Comparison of ENCODE assay signal across 21 cellular contexts in the genomic region with DNA sequence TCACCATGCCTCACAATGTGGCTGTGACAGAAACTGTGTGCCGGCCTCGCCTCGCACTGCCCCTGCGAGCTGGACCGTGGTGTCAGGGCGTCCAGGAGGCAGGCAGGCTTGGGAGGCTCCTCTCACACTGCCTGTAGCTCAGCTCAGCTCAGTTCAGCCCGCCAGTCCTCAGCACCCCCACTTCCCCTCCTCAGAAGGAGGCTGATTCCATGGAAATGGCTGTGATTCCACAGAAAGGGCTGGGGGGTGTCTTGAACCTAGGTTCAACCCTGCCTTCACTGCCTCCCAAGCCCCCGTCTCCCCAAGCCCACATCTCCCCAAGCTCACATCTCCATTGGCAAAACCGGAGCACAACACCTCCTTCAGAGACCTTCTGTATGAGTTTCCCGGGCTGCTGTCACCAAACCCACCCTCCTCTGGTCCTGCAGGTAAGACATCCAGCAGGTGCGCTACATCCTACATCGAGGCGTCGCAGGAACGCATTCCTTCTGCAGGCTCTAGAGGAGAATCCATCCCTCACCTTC.
"Had no signal": no experiment of that assay in that cellular context is flagged by ENCODE, and none has a peak within 500 bp of the region (broad histone marks: within the 10 kb centered on the region; RNA-seq: fewer than 3 reads in every experiment).

No MANE protein-coding gene starts in this region.

- H3K9me3 ChIP-seq: esophagus muscularis mucosa, gastrocnemius medialis, left ventricle myocardium inferior, vagina had no signal

- H3K4me3 Mint-ChIP-seq: dendritic cell treated with granulocyte-macrophage colony-stimulating factor and Interleukin-4, amounts not matched to agents 40 ng/mL and 50 ng/mL, for 4 days; effector memory CD8-positive, alpha-beta T cell; immature natural killer cell; naive B cell; nephron; stimulated activated naive B cell treated with anti-CD40 and anti-IgM and Interleukin-4, amounts not matched to agents 10 μg/mL and 1 μg/mL and 100 μg/mL, for 72 hours; stimulated activated naive CD8-positive, alpha-beta T cell treated with anti-CD3 and anti-CD28 coated beads, Interleukin-15, amount 100 ng/mL, for 72 hours had no signal

- H3K4me1 Mint-ChIP-seq: immature natural killer cell; nephron; stimulated activated naive B cell treated with anti-CD40 and anti-IgM and Interleukin-4, amounts not matched to agents 10 μg/mL and 1 μg/mL and 100 μg/mL, for 72 hours; stimulated activated naive CD8-positive, alpha-beta T cell treated with anti-CD3 and anti-CD28 coated beads, Interleukin-15, amount 100 ng/mL, for 72 hours had no signal

- H3K27me3 ChIP-seq: esophagus muscularis mucosa, gastrocnemius medialis, spleen, transverse colon, vagina had no signal

- DNase-seq: effector memory CD8-positive, alpha-beta T cell; gastrocnemius medialis; glutamatergic neuron; immature natural killer cell; left ventricle myocardium inferior; mesenchymal stem cell; naive B cell; spleen; stimulated activated CD4-positive, alpha-beta T cell treated with anti-CD3 and anti-CD28 coated beads, Interleukin-15, amount 100 ng/mL, for 24 hours; stimulated activated CD4-positive, alpha-beta T cell treated with anti-CD3 and anti-CD28 coated beads, Interleukin-1b, Interleukin-23, amount 100 ng/mL, for 48 hours; stimulated activated CD4-positive, alpha-beta T cell treated with anti-CD3 and anti-CD28 coated beads, Interleukin-4, amount 100 ng/mL, for 24 hours; stimulated activated naive B cell treated with anti-CD40 and anti-IgM and Interleukin-4, amounts not matched to agents 10 μg/mL and 1 μg/mL and 100 μg/mL, for 72 hours; stimulated activated naive CD8-positive, alpha-beta T cell treated with anti-CD3 and anti-CD28 coated beads, Interleukin-15, amount 100 ng/mL, for 72 hours; transverse colon had no signal

- H3K4me1 ChIP-seq: esophagus muscularis mucosa, gastrocnemius medialis, left ventricle myocardium inferior, spleen, transverse colon, vagina had no signal

- H3K27ac ChIP-seq: epithelial cell of prostate, esophagus muscularis mucosa, gastrocnemius medialis, left ventricle myocardium inferior, spleen, thoracic aorta, transverse colon, vagina had no signal

- H3K27ac Mint-ChIP-seq: dendritic cell treated with granulocyte-macrophage colony-stimulating factor and Interleukin-4, amounts not matched to agents 40 ng/mL and 50 ng/mL, for 4 days; effector memory CD8-positive, alpha-beta T cell; immature natural killer cell; nephron; stimulated activated naive B cell treated with anti-CD40 and anti-IgM and Interleukin-4, amounts not matched to agents 10 μg/mL and 1 μg/mL and 100 μg/mL, for 72 hours had no signal

- H3K4me3 ChIP-seq: esophagus muscularis mucosa, gastrocnemius medialis, left ventricle myocardium inferior, lung, spleen, thoracic aorta, transverse colon, vagina had no signal

- ATAC-seq: effector memory CD8-positive, alpha-beta T cell; gastrocnemius medialis; stimulated activated naive B cell treated with anti-CD40 and anti-IgM and Interleukin-4, amounts not matched to agents 10 μg/mL and 1 μg/mL and 100 μg/mL, for 72 hours; stimulated activated naive CD8-positive, alpha-beta T cell treated with anti-CD3 and anti-CD28 coated beads, Interleukin-15, amount 100 ng/mL, for 72 hours had no signal

- H3K36me3 ChIP-seq: esophagus muscularis mucosa, gastrocnemius medialis, left ventricle myocardium inferior, spleen, thoracic aorta, transverse colon, vagina had no signal

- H3K27me3 Mint-ChIP-seq: dendritic cell treated with granulocyte-macrophage colony-stimulating factor and Interleukin-4, amounts not matched to agents 40 ng/mL and 50 ng/mL, for 4 days had no signal
